16 cellular contexts compared by ENCODE assay signal in the genomic region with DNA sequence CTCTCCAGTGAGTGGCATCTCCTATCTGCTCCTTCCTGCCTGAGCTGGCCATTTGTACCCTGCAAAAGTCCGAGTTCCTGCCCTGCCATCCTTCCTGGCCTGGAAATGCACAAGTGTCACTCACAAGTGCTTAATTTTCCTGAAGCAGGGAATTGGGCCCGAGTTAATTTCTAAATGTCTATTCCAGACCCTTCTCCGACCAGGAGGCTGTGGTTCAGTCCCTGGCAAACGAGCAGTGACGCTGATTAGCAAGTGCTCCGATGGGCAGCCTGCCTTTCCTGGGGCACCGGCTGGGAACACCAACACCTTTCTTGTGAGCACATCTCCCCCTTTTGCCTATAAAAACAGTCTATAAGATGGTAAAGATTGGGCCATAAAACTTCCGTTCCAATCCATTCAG. TPM values are rescaled to one million over a fixed set of nuclear protein-coding genes. Genes with fewer than 3 reads are reported as not detected.
DNase-seq lines count a peak whose midpoint lies in the region; ATAC-seq and TF ChIP-seq lines count a peak whose summit lies in the region.
"Had no signal": no experiment of that assay in that cellular context is flagged by ENCODE, and none has a peak within 500 bp of the region (broad histone marks: within the 10 kb centered on the region; RNA-seq: fewer than 3 reads in every experiment).

No MANE protein-coding gene starts in this region.

- H3K36me3 Mint-ChIP-seq in naive B cell = peaks cover 0 to 7% of the 10 kb centered on the region in 2 donors

- no peaks in the 10 kb centered on the region for H3K9me3 ChIP-seq in heart right ventricle
- H3K9me3 ChIP-seq in colonic mucosa = no peaks in the 10 kb centered on the region
- no peaks in the 10 kb centered on the region for H3K9me3 ChIP-seq in upper lobe of right lung

- TF ChIP-seq CTCF in heart right ventricle (IDR thresholded peaks at IDR 0.05) (no peak), colonic mucosa (IDR thresholded peaks at IDR 0.05) (no peak), upper lobe of right lung (IDR thresholded peaks at IDR 0.05) (no peak)

- peaks cover 17 to 29% (median 21%) of the 10 kb centered on the region in 3 donors for H3K27me3 Mint-ChIP-seq in naive B cell

- peak overlapping the region in 6 of 8 donors; percentile 61 to 89 (median 78) for H3K4me3 Mint-ChIP-seq in naive B cell

- peaks cover 3 to 69% (median 60%) of the 10 kb centered on the region in 9 donors for H3K4me1 ChIP-seq in heart right ventricle
- no peaks in the 10 kb centered on the region for H3K4me1 ChIP-seq in colonic mucosa
- H3K4me1 ChIP-seq in upper lobe of right lung = peaks cover 25% of the 10 kb centered on the region
- H3K4me1 ChIP-seq: parathyroid adenoma had no signal

- peaks cover 0 to 15% (median 0%) of the 10 kb centered on the region in 9 donors for H3K36me3 ChIP-seq in heart right ventricle
- H3K36me3 ChIP-seq in colonic mucosa = no peaks in the 10 kb centered on the region
- no peaks in the 10 kb centered on the region for H3K36me3 ChIP-seq in upper lobe of right lung
- H3K36me3 ChIP-seq: brain microvascular endothelial cell had no signal

- peak overlapping the region in 7 of 10 donors; percentile 11 to 97 (median 93) for H3K27ac ChIP-seq in heart right ventricle
- H3K27ac ChIP-seq in colonic mucosa = peak overlapping the region; percentile 40
- no peak overlapping the region for H3K27ac ChIP-seq in upper lobe of right lung
- H3K27ac ChIP-seq: brain microvascular endothelial cell, KMS-11, parathyroid adenoma had no signal

- H3K27me3 ChIP-seq in heart right ventricle (peaks cover 0 to 16% (median 0%) of the 10 kb centered on the region in 7 donors), colonic mucosa (no peaks in the 10 kb centered on the region), upper lobe of right lung (peaks cover 26% of the 10 kb centered on the region)
- H3K27me3 ChIP-seq: brain microvascular endothelial cell had no signal

- WGBS in heart right ventricle, 2 donors = 59 to 64% methylated on average over 8 of the region's 8 CpGs

- intact Hi-C loops in heart right ventricle (cut with DNase I) = loop anchor here in 3 of 10 donors (5.0 to 10.0 kb wide), 2 partner anchors 95 to 208 kb away; a partner anchor contains a TSS
- intact Hi-C loops in Right ventricle myocardium inferior (cut with DNase I) = loop anchor here (5.0 to 10.0 kb wide), 2 partner anchors 35 to 278 kb away; no protein-coding TSS in a partner anchor
- intact Hi-C loops in colonic mucosa (cut with DNase I) = loop anchor here (10.0 kb wide), 1 partner anchor 92 kb away; no protein-coding TSS in a partner anchor
- intact Hi-C loops in upper lobe of right lung (cut with DNase I) = no loop called here
- intact Hi-C loops in sciatic nerve (cut with DNase I) = no loop called here

- H3K27ac Mint-ChIP-seq in naive B cell = peak overlapping the region in 3 of 6 donors; percentile 25 to 97 (median 88)

- peak overlapping the region in 4 of 10 donors; percentile 78 to 82 (median 80) for H3K4me3 ChIP-seq in heart right ventricle
- no peak overlapping the region for H3K4me3 ChIP-seq in colonic mucosa
- H3K4me3 ChIP-seq in upper lobe of right lung = peak overlapping the region; percentile 68

- ATAC-seq in heart right ventricle = no peak
- no peak for ATAC-seq in Right ventricle myocardium inferior
- ATAC-seq in naive B cell (ENCODE audit: low read depth in 2 of 2) = no peak
- ATAC-seq in upper lobe of right lung = no peak
- no peak for ATAC-seq in HG02798 (IDR thresholded peaks at IDR 0.05; ENCODE audit: poor library complexity, unreplicated experiment)
- no peak for ATAC-seq in sciatic nerve
- ATAC-seq: activated CD4-positive, CD25-positive, alpha-beta regulatory T cell treated with anti-CD3 and anti-CD28 coated beads, Interleukin-2, amount 50 U/mL, for 24 hours had no signal

- no peaks in the 10 kb centered on the region for H3K9me3 Mint-ChIP-seq in naive B cell

- peaks cover 49 to 62% (median 53%) of the 10 kb centered on the region in 3 donors for H3K4me1 Mint-ChIP-seq in naive B cell

- H3K9ac ChIP-seq in colonic mucosa (ENCODE audit: low read depth in 2 of 2, low read length in 2 of 2) = peak overlapping the region in 1 of 2 donors; percentile 26
- H3K9ac ChIP-seq: KMS-11, parathyroid adenoma had no signal

- DNase-seq in heart right ventricle = no peak
- no peak for DNase-seq in Right ventricle myocardium inferior (ENCODE audit: missing footprints)
- DNase-seq in colonic mucosa = no peak
- DNase-seq in naive B cell = no peak
- DNase-seq in upper lobe of right lung = no peak
- no peak for DNase-seq in sciatic nerve (ENCODE audit: low spot score)
- no peak for DNase-seq in NCI-H1417 treated with DMSO at 0.1 percent for 48 hours (lab: John Stamatoyannopoulos, UW)
- DNase-seq: ACHN; activated T-cell treated with anti-CD3 and anti-CD28 coated beads, Interleukin-2, amount 50 U/mL, for 1 hour; brain microvascular endothelial cell; DMS79; NCI-H226 had no signal

RNA-seq across cellular contexts. Expression of a gene that starts 1.7 kb away (rescaled TPM):
- total RNA-seq in heart right ventricle (10 to 100 TPM; 16.7 to 45.8 (median 24.8) TPM), Right ventricle myocardium inferior (20.9 TPM), colonic mucosa (10 to 100 TPM in 1 of 2 donors, 1 to 10 TPM in 1; 9.8 to 12.2 TPM), upper lobe of right lung (93.8 TPM), sciatic nerve (55.5 TPM)
- polyA plus RNA-seq in heart right ventricle (10 to 100 TPM in 1 of 2 donors, 1 to 10 TPM in 1; 9.7 to 31.5 TPM), naive B cell (ENCODE audit: low read depth in 6 of 6) (under 1 TPM in 4 of 6 donors, not detected in 2; 0.24 to 0.44 (median 0.26) TPM)

Comparison
In these comparisons a context has a peak if more than half of its experiments do, and no peak if none do; other contexts are left out.
1. intact Hi-C loops: an anchor here in Right ventricle myocardium inferior (5.0 to 10.0 kb wide) and colonic mucosa (10.0 kb wide); none called in upper lobe of right lung and sciatic nerve.